Comparison of ENCODE assay signal across 20 cellular contexts in the genomic region with DNA sequence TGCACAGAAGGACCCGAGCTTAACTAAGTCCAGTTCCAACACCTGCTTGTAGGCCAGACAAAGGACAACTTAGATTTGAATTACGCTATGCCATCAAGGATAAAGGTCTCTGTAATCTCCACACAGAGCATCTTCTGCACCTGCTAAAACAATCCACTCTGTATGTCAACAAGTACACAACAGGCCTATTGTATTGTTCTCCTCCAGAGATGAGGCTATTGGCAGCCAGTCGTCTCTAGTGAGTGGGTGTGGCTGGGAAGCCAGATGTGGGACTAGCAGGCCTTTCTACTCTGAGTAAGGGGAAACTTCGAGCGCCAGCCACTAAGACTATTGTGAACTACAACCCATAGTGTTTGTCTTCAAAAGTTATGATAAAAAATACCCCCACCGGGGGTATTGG. TPM values are rescaled to one million over a fixed set of nuclear protein-coding genes. Genes with fewer than 3 reads are reported as not detected.
DNase-seq lines count a peak whose midpoint lies in the region; ATAC-seq and TF ChIP-seq lines count a peak whose summit lies in the region.
"Had no signal": no experiment of that assay in that cellular context is flagged by ENCODE, and none has a peak within 500 bp of the region (broad histone marks: within the 10 kb centered on the region; RNA-seq: fewer than 3 reads in every experiment).

No MANE protein-coding gene starts in this region.

- peaks cover 0 to 12% (median 0%) of the 10 kb centered on the region in 3 donors for H3K36me3 Mint-ChIP-seq in naive thymus-derived CD8-positive, alpha-beta T cell

- no peak overlapping the region for H3K4me3 ChIP-seq in GM23248
- H3K4me3 ChIP-seq in dorsolateral prefrontal cortex: peak overlapping the region in 7 of 59 donors; percentile 3 to 30 (median 9)
- H3K4me3 ChIP-seq: BLaER1 treated with 17β-estradiol and CSF1 and Interleukin-3, amounts not matched to agents 10 nM and 100 nM had no signal

- H3K9ac ChIP-seq in GM23248: no peak overlapping the region
- H3K9ac ChIP-seq: BLaER1 treated with 17β-estradiol and CSF1 and Interleukin-3, amounts not matched to agents 10 nM and 100 nM had no signal

- no peak overlapping the region for H3K4me3 Mint-ChIP-seq in naive thymus-derived CD8-positive, alpha-beta T cell
- H3K4me3 Mint-ChIP-seq: activated T-cell treated with anti-CD3 and anti-CD28 coated beads, Interleukin-2, amount 50 U/mL, for 72 hours; H9; IgD-negative memory B cell; mesothelial cell of epicardium; stimulated activated naive B cell treated with anti-CD40 and anti-IgM and Interleukin-4, amounts not matched to agents 10 μg/mL and 1 μg/mL and 100 μg/mL, for 72 hours had no signal

- H3K9me3 Mint-ChIP-seq in naive thymus-derived CD8-positive, alpha-beta T cell: no peaks in the 10 kb centered on the region
- H3K9me3 Mint-ChIP-seq: activated T-cell treated with anti-CD3 and anti-CD28 coated beads, Interleukin-2, amount 50 U/mL, for 72 hours; IgD-negative memory B cell; stimulated activated naive B cell treated with anti-CD40 and anti-IgM and Interleukin-4, amounts not matched to agents 10 μg/mL and 1 μg/mL and 100 μg/mL, for 72 hours had no signal

- TF ChIP-seq CTCF in dorsolateral prefrontal cortex (IDR thresholded peaks at IDR 0.05 in 54 of 56, conservative IDR thresholded peaks at IDR 0.05 in 2 of 56; ENCODE audit: low read depth in 1 of 56, partially characterized antibody in 56 of 56): peak in 7 of 56 donors; percentile 9 to 22 (median 15)
- TF ChIP-seq CTCF in GM13976 (IDR thresholded peaks at IDR 0.05; ENCODE audit: borderline replicate concordance, control extremely low read depth, extremely low read depth, insufficient read depth, missing control alignments): no peak

- no peaks in the 10 kb centered on the region for H3K36me3 ChIP-seq in GM23248 (ENCODE audit: low read depth)

- H3K4me2 ChIP-seq in GM23248 (ENCODE audit: unreplicated experiment): no peak overlapping the region
- H3K4me2 ChIP-seq: BLaER1 treated with 17β-estradiol and CSF1 and Interleukin-3, amounts not matched to agents 10 nM and 100 nM had no signal

- H3K27me3 Mint-ChIP-seq in naive thymus-derived CD8-positive, alpha-beta T cell: no peaks in the 10 kb centered on the region
- H3K27me3 Mint-ChIP-seq: stimulated activated naive B cell treated with anti-CD40 and anti-IgM and Interleukin-4, amounts not matched to agents 10 μg/mL and 1 μg/mL and 100 μg/mL, for 72 hours had no signal

- intact Hi-C loops in dorsolateral prefrontal cortex (cut with DNase I): no loop called here

- H3K4me1 Mint-ChIP-seq in naive thymus-derived CD8-positive, alpha-beta T cell: peaks cover 0 to 6% (median 2%) of the 10 kb centered on the region in 4 donors
- H3K4me1 Mint-ChIP-seq: H9; IgD-negative memory B cell; mesothelial cell of epicardium; stimulated activated naive B cell treated with anti-CD40 and anti-IgM and Interleukin-4, amounts not matched to agents 10 μg/mL and 1 μg/mL and 100 μg/mL, for 72 hours had no signal

- ATAC-seq in naive thymus-derived CD8-positive, alpha-beta T cell: no peak
- no peak for ATAC-seq in GM18519 (IDR thresholded peaks at IDR 0.05; ENCODE audit: low FRiP score, unreplicated experiment)
- ATAC-seq: activated T-cell treated with anti-CD3 and anti-CD28 coated beads, Interleukin-2, amount 50 U/mL, for 72 hours; SK-N-SH treated with all-trans-retinoic acid at 6 μM for 48 hours; stimulated activated naive B cell treated with anti-CD40 and anti-IgM and Interleukin-4, amounts not matched to agents 10 μg/mL and 1 μg/mL and 100 μg/mL, for 72 hours had no signal

- no peaks in the 10 kb centered on the region for H3K9me2 ChIP-seq in GM23248 (ENCODE audit: insufficient read depth)

- DNase-seq in GM23248 (peak; percentile 10), NCI-H345 treated with DMSO at 0.1 percent for 48 hours (lab: John Stamatoyannopoulos, UW; ENCODE audit: unreplicated experiment) (peak; percentile 75), dorsolateral prefrontal cortex (peak in 9 of 10 donors; percentile 54 to 88 (median 82)), nucleus accumbens (lab: John Stamatoyannopoulos, UW) (peak in 51 of 56 donors; percentile 1 to 83 (median 57)), GM13976 (ENCODE audit: low spot score) (no peak), NCI-H2171 treated with DMSO at 0.1 percent for 48 hours (lab: John Stamatoyannopoulos, UW) (no peak)
- no peak for DNase-seq in naive thymus-derived CD8-positive, alpha-beta T cell
- DNase-seq: activated T-cell treated with anti-CD3 and anti-CD28 coated beads, Interleukin-2, amount 50 U/mL, for 72 hours; H9; islet precursor cell; small intestine; stimulated activated naive B cell treated with anti-CD40 and anti-IgM and Interleukin-4, amounts not matched to agents 10 μg/mL and 1 μg/mL and 100 μg/mL, for 72 hours had no signal

- peaks cover 13% of the 10 kb centered on the region for H3K4me1 ChIP-seq in GM23248 (ENCODE audit: insufficient read depth)

- H4K20me1 ChIP-seq in GM23248 (ENCODE audit: insufficient read depth): no peaks in the 10 kb centered on the region; the same call in 1 of the 2 replicates

- H3K9me3 ChIP-seq in GM23248 (ENCODE audit: low read depth): no peaks in the 10 kb centered on the region

- peaks cover 54% of the 10 kb centered on the region for H3K79me2 ChIP-seq in GM23248 (ENCODE audit: insufficient read depth)

- no peak overlapping the region for H3K27ac ChIP-seq in GM23248
- peak overlapping the region in 58 of 59 donors; percentile 56 to 97 (median 90) for H3K27ac ChIP-seq in dorsolateral prefrontal cortex
- H3K27ac ChIP-seq: BLaER1 treated with 17β-estradiol and CSF1 and Interleukin-3, amounts not matched to agents 10 nM and 100 nM had no signal

- WGBS in GM23248 (ENCODE audit: low coverage in 1 of 2, low lambda C conversion rate in 2 of 2, missing lambda C conversion rate in 2 of 2), 2 experiments: 46 to 54% methylated on average over 4 to 6 of the region's 6 CpGs

- in situ Hi-C loops in GM23248 (cut with MboI): no loop called here
- in situ Hi-C loops in GM13976 (cut with MboI; ENCODE audit: low sequenced_read_pairs, unreplicated experiment): no loop called here

- no peaks in the 10 kb centered on the region for H3K27me3 ChIP-seq in GM23248 (replicated peaks; ENCODE audit: insufficient read depth)
- H3K27me3 ChIP-seq in dorsolateral prefrontal cortex: peaks cover 0 to 20% (median 0%) of the 10 kb centered on the region in 45 donors

- POLR2A ChIA-PET in naive thymus-derived CD8-positive, alpha-beta T cell (lab: Charles Lee): interaction anchor here (0.9 kb wide), 1 partner anchor 195 kb away, joined by 3 read pairs; no protein-coding TSS in a partner anchor

- H2AFZ ChIP-seq in GM23248: no peak overlapping the region

- H3F3A ChIP-seq in GM23248 (ENCODE audit: insufficient read depth): peaks cover 20% of the 10 kb centered on the region

- no peak overlapping the region for H3K27ac Mint-ChIP-seq in naive thymus-derived CD8-positive, alpha-beta T cell
- H3K27ac Mint-ChIP-seq: activated T-cell treated with anti-CD3 and anti-CD28 coated beads, Interleukin-2, amount 50 U/mL, for 72 hours; H9; IgD-negative memory B cell; mesothelial cell of epicardium; stimulated activated naive B cell treated with anti-CD40 and anti-IgM and Interleukin-4, amounts not matched to agents 10 μg/mL and 1 μg/mL and 100 μg/mL, for 72 hours had no signal

RNA-seq across cellular contexts. Expression of a gene that starts 12.2 kb away (rescaled TPM):
- total RNA-seq in GM23248 (2014; rRNA removed; shearing (Covaris generic)): 27.5 and 33.5 TPM in 2 replicates
- 53.3 and 54.4 TPM in 2 replicates for polyA plus RNA-seq in GM23248 (2016; fragmentation: Nextera tagmentation; extraction: Ambion mirVana)
- 100 to 1,000 TPM in 8 of 120 experiments, 10 to 100 TPM in 112; 24.3 to 185 (median 54.5) TPM for total RNA-seq in dorsolateral prefrontal cortex
- 10 to 100 TPM in 1 of 2 experiments, 1 to 10 TPM in 1; 9.6 to 12.3 TPM for total RNA-seq in naive thymus-derived CD8-positive, alpha-beta T cell
- polyA plus RNA-seq in naive thymus-derived CD8-positive, alpha-beta T cell: 1 to 10 TPM; 4.1 to 7.5 (median 5.8) TPM

RNA-seq across cellular contexts. Expression of a gene that starts 51.7 kb away (rescaled TPM):
- total RNA-seq in GM23248 (2014; rRNA removed; shearing (Covaris generic)): not detected in 2 replicates
- polyA plus RNA-seq in GM23248 (2016; fragmentation: Nextera tagmentation; extraction: Ambion mirVana): 0.06 and 0.27 TPM in 2 replicates
- 10 to 100 TPM in 9 of 120 experiments, 1 to 10 TPM in 109, under 1 TPM in 2; 0.50 to 20.0 (median 4.8) TPM for total RNA-seq in dorsolateral prefrontal cortex
- 100 to 1,000 TPM; 154 to 158 TPM for total RNA-seq in naive thymus-derived CD8-positive, alpha-beta T cell
- polyA plus RNA-seq in naive thymus-derived CD8-positive, alpha-beta T cell: 100 to 1,000 TPM; 100 to 187 (median 115) TPM
- total RNA-seq: chondrocyte, endothelial cell of umbilical vein, H9, mesothelial cell of epicardium, osteoblast had no signal
- polyA plus RNA-seq: endothelial cell of umbilical vein had no signal

Comparison
In these comparisons a context has a peak if more than half of its experiments do, and no peak if none do; other contexts are left out.
1. DNase-seq: peak in GM23248 (single experiment), NCI-H345 treated with DMSO at 0.1 percent for 48 hours (single experiment), dorsolateral prefrontal cortex (9 of 10) and nucleus accumbens (51 of 56); none in naive thymus-derived CD8-positive, alpha-beta T cell (0 of 10), GM13976 (single experiment) and NCI-H2171 treated with DMSO at 0.1 percent for 48 hours (single experiment).
2. RNA of a gene that starts 51.7 kb away (total RNA-seq): 154 to 158 TPM in naive thymus-derived CD8-positive, alpha-beta T cell; 0.50 to 20.0 TPM in dorsolateral prefrontal cortex and not detected in GM23248; every median in the first group is over 4 times any median in the second.